Comparison of ENCODE assay signal across 20 cellular contexts in genomic region chrX:44698328-44698727, GRCh38.
DNase-seq lines count a peak whose midpoint lies in the region; ATAC-seq and TF ChIP-seq lines count a peak whose summit lies in the region.
"Had no signal": no experiment of that assay in that cellular context is flagged by ENCODE, and none has a peak within 500 bp of the region (broad histone marks: within the 10 kb centered on the region; RNA-seq: fewer than 3 reads in every experiment).

No MANE protein-coding gene starts in this region.

- no peak overlapping the region for H3K27ac ChIP-seq in breast epithelium
- no peak overlapping the region for H3K27ac ChIP-seq in prostate gland
- no peak overlapping the region for H3K27ac ChIP-seq in brain microvascular endothelial cell
- H3K27ac ChIP-seq in heart right ventricle, result no peak overlapping the region
- H3K27ac ChIP-seq: 22Rv1, RWPE1 had no signal

- H3K4me3 Mint-ChIP-seq in activated CD8-positive, alpha-beta T cell treated with anti-CD3 and anti-CD28 coated beads for 36 hours, result no peak overlapping the region

- TF ChIP-seq POLR2A in breast epithelium (IDR thresholded peaks at IDR 0.05) (no peak), prostate gland (IDR thresholded peaks at IDR 0.05) (no peak)

- TF ChIP-seq CTCF in breast epithelium (IDR thresholded peaks at IDR 0.05) (no peak), prostate gland (IDR thresholded peaks at IDR 0.05) (no peak), brain microvascular endothelial cell (IDR thresholded peaks at IDR 0.05; ENCODE audit: low read depth, low read length, missing control alignments) (no peak), heart right ventricle (IDR thresholded peaks at IDR 0.05) (no peak)
- no peak for TF ChIP-seq CTCF in activated CD8-positive, alpha-beta T cell treated with anti-CD3 and anti-CD28 coated beads for 36 hours (IDR thresholded peaks at IDR 0.05)

- H3K9me3 Mint-ChIP-seq in activated CD8-positive, alpha-beta T cell treated with anti-CD3 and anti-CD28 coated beads for 36 hours, result no peaks in the 10 kb centered on the region

- H3K27me3 ChIP-seq in breast epithelium (no peaks in the 10 kb centered on the region), prostate gland (replicated peaks; ENCODE audit: insufficient read depth) (no peaks in the 10 kb centered on the region), brain microvascular endothelial cell (replicated peaks) (no peaks in the 10 kb centered on the region), heart right ventricle (peaks cover 0 to 7% (median 0%) of the 10 kb centered on the region in 7 donors)

- H3K36me3 Mint-ChIP-seq in activated CD8-positive, alpha-beta T cell treated with anti-CD3 and anti-CD28 coated beads for 36 hours (ENCODE audit: low read depth), result no peaks in the 10 kb centered on the region

- 53% methylated on average over 4 of the region's 4 CpGs for WGBS in prostate gland
- 93 to 98% methylated on average over 4 of the region's 4 CpGs for WGBS in heart right ventricle, 2 donors

- H3K27me3 Mint-ChIP-seq in activated CD8-positive, alpha-beta T cell treated with anti-CD3 and anti-CD28 coated beads for 36 hours, result no peaks in the 10 kb centered on the region

- H3K4me1 Mint-ChIP-seq in activated CD8-positive, alpha-beta T cell treated with anti-CD3 and anti-CD28 coated beads for 36 hours (ENCODE audit: low read depth), result no peaks in the 10 kb centered on the region

- H3K36me3 ChIP-seq in breast epithelium, result no peaks in the 10 kb centered on the region
- H3K36me3 ChIP-seq in prostate gland, result no peaks in the 10 kb centered on the region
- no peaks in the 10 kb centered on the region for H3K36me3 ChIP-seq in brain microvascular endothelial cell (replicated peaks)
- H3K36me3 ChIP-seq in heart right ventricle, result no peaks in the 10 kb centered on the region
- H3K36me3 ChIP-seq: HAP-1 had no signal

- in situ Hi-C loops in brain microvascular endothelial cell (cut with HindIII; ENCODE audit: low pct_ligation_motif_present, low sequenced_read_pairs), result no loop called here

- CTCF ChIA-PET in activated CD8-positive, alpha-beta T cell treated with anti-CD3 and anti-CD28 coated beads for 36 hours (lab: Charles Lee), result no interaction called here

- H3K9me3 ChIP-seq in breast epithelium (no peaks in the 10 kb centered on the region), prostate gland (no peaks in the 10 kb centered on the region), heart right ventricle (no peaks in the 10 kb centered on the region)
- H3K9me3 ChIP-seq: Caco-2, HAP-1 had no signal

- no peak for ATAC-seq in activated CD8-positive, alpha-beta T cell treated with anti-CD3 and anti-CD28 coated beads for 36 hours
- no peak for ATAC-seq in heart right ventricle
- ATAC-seq: PC-3, SK-N-SH treated with all-trans-retinoic acid at 6 μM for 48 hours had no signal

- intact Hi-C loops in breast epithelium (cut with DNase I; ENCODE audit: low total_unique reads) (no loop called here), prostate gland (cut with DNase I) (no loop called here), heart right ventricle (cut with DNase I) (no loop called here)
- intact Hi-C loops in activated CD8-positive, alpha-beta T cell treated with anti-CD3 and anti-CD28 coated beads for 36 hours (cut with micrococcal nuclease), result no loop called here

- H3K4me3 ChIP-seq in breast epithelium (no peak overlapping the region), prostate gland (no peak overlapping the region), brain microvascular endothelial cell (ENCODE audit: low read depth, low read length) (no peak overlapping the region), heart right ventricle (no peak overlapping the region)
- H3K4me3 ChIP-seq: HAP-1 had no signal

- H3K4me1 ChIP-seq in breast epithelium (no peaks in the 10 kb centered on the region), prostate gland (replicated peaks) (no peaks in the 10 kb centered on the region), heart right ventricle (no peaks in the 10 kb centered on the region)
- H3K4me1 ChIP-seq: HAP-1 had no signal

- POLR2A ChIA-PET in activated CD8-positive, alpha-beta T cell treated with anti-CD3 and anti-CD28 coated beads for 36 hours (lab: Charles Lee), result no interaction called here

- no peak overlapping the region for H3K27ac Mint-ChIP-seq in activated CD8-positive, alpha-beta T cell treated with anti-CD3 and anti-CD28 coated beads for 36 hours

- peak; percentile 0 for DNase-seq in NCI-H1092 (lab: John Stamatoyannopoulos, UW)
- DNase-seq in NCI-H1092 treated with DMSO at 0.1 percent for 48 hours (lab: John Stamatoyannopoulos, UW), result no peak
- DNase-seq in NCI-H2081 (lab: John Stamatoyannopoulos, UW), result peak; percentile 49 to 84
- peak; percentile 17 to 57 for DNase-seq in breast epithelium (ENCODE audit: low spot score in 2 of 2)
- DNase-seq in prostate gland (ENCODE audit: low spot score), result peak; percentile 9
- DNase-seq in brain microvascular endothelial cell, result no peak
- DNase-seq in activated CD8-positive, alpha-beta T cell treated with anti-CD3 and anti-CD28 coated beads for 36 hours, result no peak
- DNase-seq in heart right ventricle, result no peak
- DNase-seq: Caco-2, GDM1, Kasumi-1, NCI-H1694 treated with DMSO at 0.1 percent for 48 hours, NCI-H446, NCI-H774, PC-3, SIG-M5 had no signal

Comparison
In these comparisons a context has a peak if more than half of its experiments do, and no peak if none do; other contexts are left out.
1. DNase-seq: peak in NCI-H1092 (single experiment), NCI-H2081 (2 of 2), breast epithelium (2 of 2) and prostate gland (single experiment); none in NCI-H1092 treated with DMSO at 0.1 percent for 48 hours (single experiment), brain microvascular endothelial cell (single experiment), activated CD8-positive, alpha-beta T cell treated with anti-CD3 and anti-CD28 coated beads for 36 hours (single experiment) and heart right ventricle (0 of 2).